In genomic region chr2:240789501-240790369, GRCh38 we compare ENCODE assay signal across 21 cellular contexts. TPM values are rescaled to one million over a fixed set of nuclear protein-coding genes. Genes with fewer than 3 reads are reported as not detected.
DNase-seq lines count a peak whose midpoint lies in the region; ATAC-seq and TF ChIP-seq lines count a peak whose summit lies in the region.
"Had no signal": no experiment of that assay in that cellular context is flagged by ENCODE, and none has a peak within 500 bp of the region (broad histone marks: within the 10 kb centered on the region; RNA-seq: fewer than 3 reads in every experiment).

No MANE protein-coding gene starts in this region.

- H3K36me3 ChIP-seq in mucosa of descending colon (ENCODE audit: low read depth): no peaks in the 10 kb centered on the region
- H3K36me3 ChIP-seq: prostate gland, tibial nerve had no signal

- ATAC-seq in natural killer cell treated with Interleukin-12 subunit alpha and Interleukin-12 subunit beta and Interleukin-15 and Interleukin-18, amount 100 ng/mL, for 72 hours: no peak
- ATAC-seq in natural killer cell (no peak), mucosa of descending colon (no peak), HG02885 (IDR thresholded peaks at IDR 0.05; ENCODE audit: poor library complexity, unreplicated experiment) (no peak)
- ATAC-seq in activated T-helper 17 cell treated with anti-CD3 and anti-CD28 coated beads, Interleukin-2, amount 50 U/mL, for 72 hours (replicated peaks): peak; percentile 44
- peak; percentile 11 for ATAC-seq in stimulated activated naive CD8-positive, alpha-beta T cell treated with anti-CD3 and anti-CD28 coated beads, Interleukin-15, amount 100 ng/mL, for 72 hours
- ATAC-seq: activated naive CD8-positive, alpha-beta T cell treated with anti-CD3 and anti-CD28 coated beads, Interleukin-2, amount 50 U/mL, for 24 hours had no signal

- no peak overlapping the region for H3K27ac Mint-ChIP-seq in natural killer cell treated with Interleukin-12 subunit alpha and Interleukin-12 subunit beta and Interleukin-15 and Interleukin-18, amount 100 ng/mL, for 72 hours
- H3K27ac Mint-ChIP-seq in natural killer cell: no peak overlapping the region
- H3K27ac Mint-ChIP-seq in activated T-helper 17 cell treated with anti-CD3 and anti-CD28 coated beads, Interleukin-2, amount 50 U/mL, for 72 hours: no peak overlapping the region
- peak overlapping the region in 1 of 2 donors; percentile 74 for H3K27ac Mint-ChIP-seq in stimulated activated naive CD8-positive, alpha-beta T cell treated with anti-CD3 and anti-CD28 coated beads, Interleukin-15, amount 100 ng/mL, for 72 hours
- H3K27ac Mint-ChIP-seq: activated naive CD8-positive, alpha-beta T cell treated with anti-CD3 and anti-CD28 coated beads, Interleukin-2, amount 50 U/mL, for 24 hours had no signal

- intact Hi-C loops in natural killer cell (cut with micrococcal nuclease): no loop called here
- intact Hi-C loops in mucosa of descending colon (cut with DNase I, micrococcal nuclease): no loop called here

- no peaks in the 10 kb centered on the region for H3K27me3 Mint-ChIP-seq in natural killer cell treated with Interleukin-12 subunit alpha and Interleukin-12 subunit beta and Interleukin-15 and Interleukin-18, amount 100 ng/mL, for 72 hours
- no peaks in the 10 kb centered on the region for H3K27me3 Mint-ChIP-seq in natural killer cell (ENCODE audit: low read depth in 2 of 2)
- peaks cover 10% of the 10 kb centered on the region for H3K27me3 Mint-ChIP-seq in activated T-helper 17 cell treated with anti-CD3 and anti-CD28 coated beads, Interleukin-2, amount 50 U/mL, for 72 hours
- H3K27me3 Mint-ChIP-seq in stimulated activated naive CD8-positive, alpha-beta T cell treated with anti-CD3 and anti-CD28 coated beads, Interleukin-15, amount 100 ng/mL, for 72 hours: peaks cover 9% of the 10 kb centered on the region

- DNase-seq in natural killer cell treated with Interleukin-12 subunit alpha and Interleukin-12 subunit beta and Interleukin-15 and Interleukin-18, amount 100 ng/mL, for 72 hours (ENCODE audit: low spot score): peak; percentile 58
- DNase-seq in natural killer cell (no peak), mucosa of descending colon (peak in 2 of 3 donors; percentile 11 to 40), activated T-cell treated with anti-CD3 and anti-CD28 coated beads for 4 hours (no peak), D341Med (ENCODE audit: low spot score) (no peak)
- no peak for DNase-seq in stimulated activated naive CD8-positive, alpha-beta T cell treated with anti-CD3 and anti-CD28 coated beads, Interleukin-15, amount 100 ng/mL, for 72 hours
- DNase-seq: activated naive CD8-positive, alpha-beta T cell treated with anti-CD3 and anti-CD28 coated beads, Interleukin-2, amount 50 U/mL, for 24 hours; KBM-7; mammary epithelial cell; MV-4-11; naive B cell; NCI-H1694 treated with DMSO at 0.1 percent for 48 hours; NCI-H446; stimulated activated naive CD4-positive, alpha-beta T cell; SW 1271 had no signal

- H3K4me3 Mint-ChIP-seq in natural killer cell treated with Interleukin-12 subunit alpha and Interleukin-12 subunit beta and Interleukin-15 and Interleukin-18, amount 100 ng/mL, for 72 hours: no peak overlapping the region
- H3K4me3 Mint-ChIP-seq in natural killer cell: no peak overlapping the region
- H3K4me3 Mint-ChIP-seq in activated T-helper 17 cell treated with anti-CD3 and anti-CD28 coated beads, Interleukin-2, amount 50 U/mL, for 72 hours: no peak overlapping the region
- no peak overlapping the region for H3K4me3 Mint-ChIP-seq in stimulated activated naive CD8-positive, alpha-beta T cell treated with anti-CD3 and anti-CD28 coated beads, Interleukin-15, amount 100 ng/mL, for 72 hours
- H3K4me3 Mint-ChIP-seq: activated naive CD8-positive, alpha-beta T cell treated with anti-CD3 and anti-CD28 coated beads, Interleukin-2, amount 50 U/mL, for 24 hours had no signal

- TF ChIP-seq CTCF in natural killer cell (IDR thresholded peaks at IDR 0.05) (no peak), mucosa of descending colon (IDR thresholded peaks at IDR 0.05) (no peak)

- no peaks in the 10 kb centered on the region for H3K4me1 ChIP-seq in mucosa of descending colon (ENCODE audit: low read depth)
- H3K4me1 ChIP-seq: prostate gland had no signal

- H3K9me3 Mint-ChIP-seq in natural killer cell treated with Interleukin-12 subunit alpha and Interleukin-12 subunit beta and Interleukin-15 and Interleukin-18, amount 100 ng/mL, for 72 hours: no peaks in the 10 kb centered on the region
- no peaks in the 10 kb centered on the region for H3K9me3 Mint-ChIP-seq in natural killer cell
- H3K9me3 Mint-ChIP-seq in activated T-helper 17 cell treated with anti-CD3 and anti-CD28 coated beads, Interleukin-2, amount 50 U/mL, for 72 hours: no peaks in the 10 kb centered on the region
- no peaks in the 10 kb centered on the region for H3K9me3 Mint-ChIP-seq in stimulated activated naive CD8-positive, alpha-beta T cell treated with anti-CD3 and anti-CD28 coated beads, Interleukin-15, amount 100 ng/mL, for 72 hours
- H3K9me3 Mint-ChIP-seq: activated naive CD8-positive, alpha-beta T cell treated with anti-CD3 and anti-CD28 coated beads, Interleukin-2, amount 50 U/mL, for 24 hours; naive B cell had no signal

- no peak overlapping the region for H3K4me3 ChIP-seq in mucosa of descending colon
- H3K4me3 ChIP-seq: hepatocyte, prostate gland, tibial nerve had no signal

- H3K9me3 ChIP-seq in mucosa of descending colon: no peaks in the 10 kb centered on the region
- H3K9me3 ChIP-seq: prostate gland, tibial nerve had no signal

- H3K36me3 Mint-ChIP-seq in natural killer cell treated with Interleukin-12 subunit alpha and Interleukin-12 subunit beta and Interleukin-15 and Interleukin-18, amount 100 ng/mL, for 72 hours: no peaks in the 10 kb centered on the region
- no peaks in the 10 kb centered on the region for H3K36me3 Mint-ChIP-seq in natural killer cell
- H3K36me3 Mint-ChIP-seq in activated T-helper 17 cell treated with anti-CD3 and anti-CD28 coated beads, Interleukin-2, amount 50 U/mL, for 72 hours (ENCODE audit: low read depth): no peaks in the 10 kb centered on the region
- H3K36me3 Mint-ChIP-seq: naive B cell had no signal

- no peaks in the 10 kb centered on the region for H3K4me1 Mint-ChIP-seq in natural killer cell treated with Interleukin-12 subunit alpha and Interleukin-12 subunit beta and Interleukin-15 and Interleukin-18, amount 100 ng/mL, for 72 hours (ENCODE audit: low read depth in 2 of 2)
- H3K4me1 Mint-ChIP-seq in natural killer cell: no peaks in the 10 kb centered on the region
- H3K4me1 Mint-ChIP-seq in activated T-helper 17 cell treated with anti-CD3 and anti-CD28 coated beads, Interleukin-2, amount 50 U/mL, for 72 hours: no peaks in the 10 kb centered on the region
- peaks cover 5% of the 10 kb centered on the region for H3K4me1 Mint-ChIP-seq in stimulated activated naive CD8-positive, alpha-beta T cell treated with anti-CD3 and anti-CD28 coated beads, Interleukin-15, amount 100 ng/mL, for 72 hours
- H3K4me1 Mint-ChIP-seq: activated naive CD8-positive, alpha-beta T cell treated with anti-CD3 and anti-CD28 coated beads, Interleukin-2, amount 50 U/mL, for 24 hours; naive B cell had no signal

RNA-seq across cellular contexts. Expression of gene KIF1A, which starts 30.3 kb away (rescaled TPM):
- under 1 TPM in 1 of 2 donors, not detected in 1; 0.45 TPM for total RNA-seq in natural killer cell treated with Interleukin-12 subunit alpha and Interleukin-12 subunit beta and Interleukin-15 and Interleukin-18, amount 100 ng/mL, for 72 hours
- total RNA-seq in natural killer cell (under 1 TPM in 1 of 3 donors, not detected in 2; 0.09 TPM), mucosa of descending colon (10 to 100 TPM in 1 of 3 donors, 1 to 10 TPM in 2; 1.5 to 17.2 (median 1.9) TPM)
- 1 to 10 TPM in 1 of 2 donors, under 1 TPM in 1; 0.37 to 1.1 TPM for total RNA-seq in activated T-helper 17 cell treated with anti-CD3 and anti-CD28 coated beads, Interleukin-2, amount 50 U/mL, for 72 hours
- total RNA-seq: fibroblast of villous mesenchyme had no signal

Comparison
In these comparisons a context has a peak if more than half of its experiments do, and no peak if none do; other contexts are left out.
1. DNase-seq: peak in natural killer cell treated with Interleukin-12 subunit alpha and Interleukin-12 subunit beta and Interleukin-15 and Interleukin-18, amount 100 ng/mL, for 72 hours (single experiment) and mucosa of descending colon (2 of 3); none in natural killer cell (single experiment), stimulated activated naive CD8-positive, alpha-beta T cell treated with anti-CD3 and anti-CD28 coated beads, Interleukin-15, amount 100 ng/mL, for 72 hours (0 of 2), activated T-cell treated with anti-CD3 and anti-CD28 coated beads for 4 hours (single experiment) and D341Med (single experiment).
2. ATAC-seq: peak in activated T-helper 17 cell treated with anti-CD3 and anti-CD28 coated beads, Interleukin-2, amount 50 U/mL, for 72 hours (single experiment) and stimulated activated naive CD8-positive, alpha-beta T cell treated with anti-CD3 and anti-CD28 coated beads, Interleukin-15, amount 100 ng/mL, for 72 hours (single experiment); none in natural killer cell treated with Interleukin-12 subunit alpha and Interleukin-12 subunit beta and Interleukin-15 and Interleukin-18, amount 100 ng/mL, for 72 hours (0 of 2), natural killer cell (0 of 3), mucosa of descending colon (single experiment) and HG02885 (single experiment).